In genomic region chr19:33545209-33545981, GRCh38 we compare ENCODE assay signal across 22 cellular contexts. TPM values are rescaled to one million over a fixed set of nuclear protein-coding genes. Genes with fewer than 3 reads are reported as not detected.
DNase-seq lines count a peak whose midpoint lies in the region; ATAC-seq, FAIRE-seq and TF ChIP-seq lines count a peak whose summit lies in the region.
"Had no signal": no experiment of that assay in that cellular context is flagged by ENCODE, and none has a peak within 500 bp of the region (broad histone marks: within the 10 kb centered on the region; RNA-seq: fewer than 3 reads in every experiment).

No MANE protein-coding gene starts in this region.

- peaks cover 8% of the 10 kb centered on the region; the same call in 2 of the 3 replicates for H3K4me1 Mint-ChIP-seq in GM23338
- H3K4me1 Mint-ChIP-seq: B cell had no signal

- no peak overlapping the region for H3K4me3 Mint-ChIP-seq in GM23338
- H3K4me3 Mint-ChIP-seq: B cell; CD4-positive, CD25-positive, alpha-beta regulatory T cell; CD8-positive, alpha-beta T cell had no signal

- POLR2A ChIA-PET in H1 (lab: Charles Lee; ENCODE audit: partially characterized antibody): interaction anchor here (0.8 to 2.0 kb wide), 4 partner anchors 10 to 77 kb away, joined by 3 to 4 read pairs (median 4); no protein-coding TSS in a partner anchor

- no peak overlapping the region for H3K9ac ChIP-seq in H1 (replicated peaks in 1 of 4; ENCODE audit: extremely low read depth in 1 of 4, low read depth in 3 of 4, low read length in 3 of 4)
- H3K9ac ChIP-seq: BLaER1, GM23248 had no signal

- TF ChIP-seq EP300 in H1 (IDR thresholded peaks at IDR 0.05; ENCODE audit: borderline replicate concordance in 1 of 2, low read depth in 2 of 2, low read length in 2 of 2): no peak

- no peaks in the 10 kb centered on the region for H3K36me3 Mint-ChIP-seq in GM23338 (ENCODE audit: low read depth)
- H3K36me3 Mint-ChIP-seq: CD4-positive, CD25-positive, alpha-beta regulatory T cell; CD8-positive, alpha-beta T cell had no signal

- ATAC-seq in Right ventricle myocardium superior (ENCODE audit: poor library complexity) (no peak), Right ventricle myocardium inferior (no peak), GM23338 (no peak), lower lobe of right lung (no peak), HG03159 (IDR thresholded peaks at IDR 0.05; ENCODE audit: unreplicated experiment) (no peak)
- ATAC-seq: CD8-positive, alpha-beta T cell had no signal

- H4K8ac ChIP-seq in H1 (ENCODE audit: extremely low read depth, insufficient read depth, low read length): no peak overlapping the region

- DNase-seq in Right ventricle myocardium superior (peak; percentile 6), Right ventricle myocardium inferior (ENCODE audit: missing footprints) (no peak), GM23338 (ENCODE audit: low spot score) (no peak), H1 (ENCODE audit: low read depth in 1 of 2, low spot score in 2 of 2) (no peak), osteoblast (ENCODE audit: insufficient read length, low spot score, missing footprints) (peak; percentile 53), lower lobe of right lung (no peak)
- DNase-seq: Caco-2; CD4-positive, CD25-positive, alpha-beta regulatory T cell; CD8-positive, alpha-beta T cell; DMS153; DND-41; GM23248; HCEC 1CT had no signal

- H4K20me1 ChIP-seq in GM23338 (replicated peaks; ENCODE audit: insufficient read depth) (no peaks in the 10 kb centered on the region), H1 (replicated peaks in 1 of 2; ENCODE audit: control insufficient read depth in 1 of 2, insufficient read depth in 2 of 2, low read length in 2 of 2) (no peaks in the 10 kb centered on the region), osteoblast (ENCODE audit: insufficient read depth, low read length) (no peaks in the 10 kb centered on the region)
- H4K20me1 ChIP-seq: BLaER1 had no signal

- no peak overlapping the region for H3K14ac ChIP-seq in H1 (ENCODE audit: insufficient read length)

- H3K27me3 ChIP-seq in GM23338 (ENCODE audit: insufficient read depth) (no peaks in the 10 kb centered on the region), H1 (replicated peaks in 1 of 4; ENCODE audit: control insufficient read depth in 3 of 4, extremely low read depth in 1 of 4, insufficient read depth in 3 of 4, low read length in 3 of 4) (no peaks in the 10 kb centered on the region), osteoblast (ENCODE audit: insufficient read depth, low read length) (peaks cover 13% of the 10 kb centered on the region), lower lobe of right lung (ENCODE audit: low read depth) (peaks cover 17% of the 10 kb centered on the region)
- H3K27me3 ChIP-seq: BLaER1 had no signal

- no peaks in the 10 kb centered on the region for H3K9me3 ChIP-seq in H1 (ENCODE audit: insufficient read depth in 2 of 2, low read depth in 1 of 2, low read length in 1 of 2)
- H3K9me3 ChIP-seq in osteoblast (ENCODE audit: low read depth, low read length): no peaks in the 10 kb centered on the region
- H3K9me3 ChIP-seq in lower lobe of right lung: no peaks in the 10 kb centered on the region
- H3K9me3 ChIP-seq: BLaER1 had no signal

- no peak overlapping the region for H3K4me3 ChIP-seq in GM23338
- H3K4me3 ChIP-seq in H1 (ENCODE audit: extremely low read depth in 1 of 4, insufficient read depth in 2 of 4, low read depth in 3 of 4, low read length in 4 of 4): no peak overlapping the region
- no peak overlapping the region for H3K4me3 ChIP-seq in osteoblast (ENCODE audit: insufficient read depth, low read length)
- H3K4me3 ChIP-seq in lower lobe of right lung: no peak overlapping the region
- H3K4me3 ChIP-seq: BLaER1, GM23248 had no signal

- H2BK15ac ChIP-seq in H1 (ENCODE audit: low read length): no peak overlapping the region

- no peak overlapping the region for H2BK5ac ChIP-seq in H1 (ENCODE audit: low read depth, low read length)

- H2BK120ac ChIP-seq in H1 (replicated peaks; ENCODE audit: low read depth, low read length): no peak overlapping the region

- no peak for TF ChIP-seq POLR2A in H1 (IDR thresholded peaks at IDR 0.05; ENCODE audit: control extremely low read depth in 1 of 2, low read depth in 2 of 2, low read length in 2 of 2)

- WGBS in H1 (ENCODE audit: extremely low coverage in 1 of 2, insufficient coverage in 1 of 2, insufficient read length in 1 of 2, insufficient replicate concordance in 2 of 2, low coverage in 1 of 2, low lambda C conversion rate in 2 of 2, missing lambda C conversion rate in 1 of 2), 2 experiments: 79% methylated on average over 10 of the region's 10 CpGs; no CpG with 5 or more reads in 1 of the 2 experiments

- no peak overlapping the region for H3K4ac ChIP-seq in H1 (replicated peaks; ENCODE audit: insufficient read length, low read depth, low read length)

- no peaks in the 10 kb centered on the region for H3K79me1 ChIP-seq in H1 (ENCODE audit: low read depth, low read length)

- H2BK20ac ChIP-seq in H1 (ENCODE audit: low read length): 0 out of 2 replicates have a peak overlapping the region, but pooled peaks have one; percentile 80

- H3K18ac ChIP-seq in H1 (ENCODE audit: extremely low read depth, low read length): no peak overlapping the region

- CTCF ChIA-PET in H1 (lab: Charles Lee; ENCODE audit: partially characterized antibody): interaction anchor here (0.6 to 4.7 kb wide), 9 partner anchors 12 to 115 kb away, joined by 3 to 32 read pairs (median 4); no protein-coding TSS in a partner anchor

- no peak overlapping the region for H2BK12ac ChIP-seq in H1 (ENCODE audit: low read depth, low read length)

- H3K23ac ChIP-seq in H1 (ENCODE audit: insufficient read length): no peak overlapping the region

- no peak for FAIRE-seq in H1 (lab: Jason Lieb, UNC)
- FAIRE-seq: A204.1, G401.6, GM12892, H54 had no signal

- no peak overlapping the region for H3K56ac ChIP-seq in H1 (replicated peaks; ENCODE audit: insufficient read length, low read depth, low read length)

- no peak for TF ChIP-seq RAD21 in H1 (IDR thresholded peaks at IDR 0.05 in 1 of 2, conservative IDR thresholded peaks at IDR 0.05 in 1 of 2; ENCODE audit: low read depth in 2 of 2, low read length in 2 of 2)

- H4K5ac ChIP-seq in H1 (ENCODE audit: insufficient read length, low read depth, low read length): no peak overlapping the region

- H3K4me2 ChIP-seq in GM23338 (no peak overlapping the region), H1 (ENCODE audit: insufficient read depth in 1 of 2, low read depth in 2 of 2, low read length in 2 of 2) (no peak overlapping the region), osteoblast (ENCODE audit: insufficient read depth, low read length) (no peak overlapping the region)
- H3K4me2 ChIP-seq: BLaER1 had no signal

- H2AK5ac ChIP-seq in H1 (ENCODE audit: low read depth, low read length): no peak overlapping the region

- intact Hi-C loops in Right ventricle myocardium superior (cut with DNase I): no loop called here
- intact Hi-C loops in Right ventricle myocardium inferior (cut with DNase I): no loop called here
- intact Hi-C loops in lower lobe of right lung (cut with DNase I): no loop called here

- H3K27me3 Mint-ChIP-seq in GM23338 (ENCODE audit: insufficient read depth, low read depth, poor library complexity): peaks cover under 1% of the 10 kb centered on the region

- no peaks in the 10 kb centered on the region for H3K79me2 ChIP-seq in GM23338 (replicated peaks; ENCODE audit: insufficient read depth)
- no peaks in the 10 kb centered on the region for H3K79me2 ChIP-seq in H1 (ENCODE audit: control insufficient read depth in 1 of 2, insufficient read depth in 2 of 2, low read length in 2 of 2)
- no peaks in the 10 kb centered on the region for H3K79me2 ChIP-seq in osteoblast (ENCODE audit: insufficient read depth, low read length)

- TF ChIP-seq CTCF in GM23338 (conservative IDR thresholded peaks at IDR 0.05; ENCODE audit: low read depth in 2 of 2): peak; percentile 13 to 15; a peak in 1 of 4 replicates
- TF ChIP-seq CTCF in H1 (IDR thresholded peaks at IDR 0.05; ENCODE audit: control extremely low read depth in 1 of 3, insufficient read depth in 1 of 3, low read depth in 1 of 3, low read length in 3 of 3): no peak
- TF ChIP-seq CTCF in osteoblast (IDR thresholded peaks at IDR 0.05; ENCODE audit: extremely low read depth, low read depth, low read length): no peak
- no peak for TF ChIP-seq CTCF in lower lobe of right lung (IDR thresholded peaks at IDR 0.05)

- H3K27ac ChIP-seq in GM23338 (ENCODE audit: low read depth) (no peak overlapping the region), H1 (ENCODE audit: low read depth, low read length) (no peak overlapping the region), osteoblast (ENCODE audit: low read depth, low read length) (no peak overlapping the region), lower lobe of right lung (no peak overlapping the region)
- H3K27ac ChIP-seq: 22Rv1, BLaER1, C4-2B, GM23248 had no signal

- H3K23me2 ChIP-seq in H1 (ENCODE audit: low read depth, low read length): no peaks in the 10 kb centered on the region

- no peaks in the 10 kb centered on the region for H3F3A ChIP-seq in GM23338 (replicated peaks; ENCODE audit: low read depth)

- H4K91ac ChIP-seq in H1 (replicated peaks; ENCODE audit: insufficient read length, low read length): no peak overlapping the region

- H3K4me1 ChIP-seq in GM23338 (ENCODE audit: insufficient read depth) (no peaks in the 10 kb centered on the region), H1 (replicated peaks in 1 of 4; ENCODE audit: control insufficient read depth in 3 of 4, insufficient read depth in 4 of 4, low read length in 3 of 4) (peaks cover 0 to 5% (median 0%) of the 10 kb centered on the region in 4 experiments; a peak in 1 of 7 replicates), osteoblast (ENCODE audit: insufficient read depth, low read length) (no peaks in the 10 kb centered on the region), lower lobe of right lung (no peaks in the 10 kb centered on the region)
- H3K4me1 ChIP-seq: Caco-2 had no signal

- no peak overlapping the region for H3K27ac Mint-ChIP-seq in GM23338
- H3K27ac Mint-ChIP-seq: B cell; CD4-positive, CD25-positive, alpha-beta regulatory T cell; CD8-positive, alpha-beta T cell had no signal

- no peaks in the 10 kb centered on the region for H3K36me3 ChIP-seq in GM23338 (ENCODE audit: insufficient read depth)
- no peaks in the 10 kb centered on the region for H3K36me3 ChIP-seq in H1 (ENCODE audit: control insufficient read depth in 2 of 4, insufficient read depth in 4 of 4, low read length in 3 of 4)
- H3K36me3 ChIP-seq in osteoblast (ENCODE audit: insufficient read depth, low read length): no peaks in the 10 kb centered on the region
- H3K36me3 ChIP-seq in lower lobe of right lung: no peaks in the 10 kb centered on the region
- H3K36me3 ChIP-seq: BLaER1 had no signal

- H2AFZ ChIP-seq in GM23338 (no peak overlapping the region), H1 (ENCODE audit: low read length) (no peak overlapping the region), osteoblast (ENCODE audit: low read length) (no peak overlapping the region)
- H2AFZ ChIP-seq: GM23248 had no signal

- H3K9me2 ChIP-seq in GM23338 (ENCODE audit: insufficient read depth): no peaks in the 10 kb centered on the region

- H3K9me3 Mint-ChIP-seq in GM23338: no peaks in the 10 kb centered on the region; the same call in 2 of the 3 replicates
- H3K9me3 Mint-ChIP-seq: CD4-positive, CD25-positive, alpha-beta regulatory T cell; CD8-positive, alpha-beta T cell had no signal

RNA-seq across cellular contexts. Expression of gene PEPD, which starts 23.8 kb away (rescaled TPM):
- total RNA-seq in Right ventricle myocardium superior (29.6 TPM), Right ventricle myocardium inferior (32.1 TPM), osteoblast (82.8 and 87.9 TPM in 2 replicates), lower lobe of right lung (94.0 TPM)
- 89.2 and 95.5 TPM in 2 replicates for total RNA-seq in GM23338 (2014; rRNA removed; shearing (Covaris generic))
- polyA plus RNA-seq in GM23338 (2016; fragmentation: Nextera tagmentation; extraction: Ambion mirVana) (81.7 and 84.7 TPM in 2 replicates), H1 (2011; rRNA removed) (178 and 195 TPM in 2 replicates)
- 84.1 and 86.4 TPM in 2 replicates for total RNA-seq in H1 (2021; fragmentation: NEBNext Ultra II Directional; extraction: Animal tissue kit (Norgen Biotek cat#: 25700))
- polyA plus RNA-seq in H1 (2011; cell fraction: cytosol; rRNA removed): 144 TPM
- polyA plus RNA-seq in H1 (2011; cell fraction: nucleus; rRNA removed): 128 TPM
- 82.7 to 110 TPM (median 107 TPM) in 4 replicates for polyA plus RNA-seq in H1 (2012, experiment 1 of 2)
- 153 TPM for polyA plus RNA-seq in H1 (2012, experiment 2 of 2)
- 63.2 TPM for polyA plus RNA-seq in H1 (2013, experiment 1 of 2)
- polyA plus RNA-seq in H1 (2013, experiment 2 of 2): 57.0 TPM
- 84.8 and 107 TPM in 2 replicates for polyA minus RNA-seq in H1 (2011; rRNA and poly(A)+ RNA removed)
- polyA minus RNA-seq in H1 (2011; cell fraction: cytosol; rRNA and poly(A)+ RNA removed): 51.7 TPM
- polyA minus RNA-seq in H1 (2011; cell fraction: nucleus; rRNA and poly(A)+ RNA removed): 37.1 TPM

Comparison
In these comparisons a context has a peak if more than half of its experiments do, and no peak if none do; other contexts are left out.
1. DNase-seq: peak in Right ventricle myocardium superior (single experiment) and osteoblast (single experiment); none in Right ventricle myocardium inferior (single experiment), GM23338 (single experiment), H1 (0 of 2) and lower lobe of right lung (single experiment).
2. CTCF ChIP-seq: peak in GM23338 (2 of 2); none in H1 (0 of 3), osteoblast (single experiment) and lower lobe of right lung (single experiment).